33 cellular contexts compared by ENCODE assay signal in the genomic region with DNA sequence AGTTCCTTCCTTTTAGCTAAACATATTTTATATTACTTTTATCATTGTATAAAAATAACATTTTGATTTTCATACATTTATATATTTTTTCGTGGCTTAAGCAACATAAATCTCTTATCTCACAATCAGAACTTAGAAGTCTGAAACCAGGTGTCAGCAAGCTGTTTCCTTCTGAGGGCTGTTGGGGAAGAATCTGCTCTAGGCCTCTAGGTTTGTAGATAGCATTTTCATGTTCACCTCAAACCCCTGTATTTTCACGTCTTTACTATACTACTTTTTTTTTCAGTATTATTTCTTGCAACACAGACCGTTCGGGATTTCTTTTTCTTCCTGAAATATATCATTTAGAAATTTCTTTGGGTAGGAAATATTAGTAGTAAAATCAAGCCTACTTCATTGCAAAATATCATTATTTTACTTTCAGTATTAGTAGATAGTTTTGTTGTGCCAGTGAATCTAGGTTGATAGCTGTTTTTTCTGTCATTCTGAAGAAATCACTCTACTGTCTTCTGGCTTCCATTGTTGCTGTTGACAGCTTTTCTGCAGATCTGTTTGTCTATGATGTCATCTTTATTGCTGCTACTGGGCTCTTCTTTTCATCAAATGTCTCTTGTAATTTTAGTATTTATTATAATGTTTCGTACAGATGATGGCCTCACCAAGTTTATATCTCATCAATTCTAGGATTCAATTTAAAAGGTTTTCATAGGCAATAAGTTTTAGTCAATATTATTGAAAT.
"Had no signal": no experiment of that assay in that cellular context is flagged by ENCODE, and none has a peak within 500 bp of the region (broad histone marks: within the 10 kb centered on the region; RNA-seq: fewer than 3 reads in every experiment).

No MANE protein-coding gene starts in this region.

- H3K27me3 Mint-ChIP-seq: activated naive CD4-positive, alpha-beta T cell treated with anti-CD3 and anti-CD28 coated beads, Interleukin-2, amount 10 ng/mL, durations not matched to agents 7 days and 5 days; activated naive CD8-positive, alpha-beta T cell treated with anti-CD3 and anti-CD28 coated beads, Interleukin-2, amount 10 ng/mL, durations not matched to agents 7 days and 5 days; brain; naive B cell had no signal

- H3K4me3 ChIP-seq: ascending aorta, cardiac muscle cell, coronary artery, dorsolateral prefrontal cortex, gastrocnemius medialis, hepatocyte, psoas muscle, suprapubic skin, tibial artery had no signal

- H3K27me3 ChIP-seq: ascending aorta, cardiac muscle cell, dorsolateral prefrontal cortex, gastrocnemius medialis, hepatocyte, suprapubic skin, tibial artery had no signal

- ATAC-seq: activated CD4-positive, CD25-positive, alpha-beta regulatory T cell treated with anti-CD3 and anti-CD28 coated beads, Interleukin-2, amount 50 U/mL, for 24 hours; gastrocnemius medialis; left cardiac atrium; left ventricle myocardium superior; psoas muscle had no signal

- H3K9ac ChIP-seq: parathyroid adenoma had no signal

- H3K4me3 Mint-ChIP-seq: activated naive CD4-positive, alpha-beta T cell treated with anti-CD3 and anti-CD28 coated beads, Interleukin-2, amount 10 ng/mL, durations not matched to agents 7 days and 5 days; activated naive CD8-positive, alpha-beta T cell treated with anti-CD3 and anti-CD28 coated beads, Interleukin-2, amount 10 ng/mL, durations not matched to agents 7 days and 5 days; brain; naive B cell; neural crest cell had no signal

- H3K36me3 ChIP-seq: ascending aorta, cardiac muscle cell, gastrocnemius medialis, suprapubic skin, tibial artery had no signal

- H3K4me2 ChIP-seq: hepatocyte had no signal

- H3K27ac ChIP-seq: ascending aorta, cardiac muscle cell, coronary artery, dorsolateral prefrontal cortex, gastrocnemius medialis, hepatocyte, parathyroid adenoma, psoas muscle, suprapubic skin, tibial artery, VCaP had no signal

- H3K4me1 Mint-ChIP-seq: activated naive CD4-positive, alpha-beta T cell treated with anti-CD3 and anti-CD28 coated beads, Interleukin-2, amount 10 ng/mL, durations not matched to agents 7 days and 5 days; activated naive CD8-positive, alpha-beta T cell treated with anti-CD3 and anti-CD28 coated beads, Interleukin-2, amount 10 ng/mL, durations not matched to agents 7 days and 5 days; naive B cell; neural crest cell had no signal

- H3K9me3 Mint-ChIP-seq: activated naive CD8-positive, alpha-beta T cell treated with anti-CD3 and anti-CD28 coated beads, Interleukin-2, amount 10 ng/mL, durations not matched to agents 7 days and 5 days; brain; naive B cell; neural crest cell had no signal

- H3K27ac Mint-ChIP-seq: activated naive CD4-positive, alpha-beta T cell treated with anti-CD3 and anti-CD28 coated beads, Interleukin-2, amount 10 ng/mL, durations not matched to agents 7 days and 5 days; activated naive CD8-positive, alpha-beta T cell treated with anti-CD3 and anti-CD28 coated beads, Interleukin-2, amount 10 ng/mL, durations not matched to agents 7 days and 5 days; naive B cell had no signal

- FAIRE-seq: keratinocyte, TTC549 had no signal

- DNase-seq: activated CD4-positive, alpha-beta T cell treated with anti-CD3 and anti-CD28 coated beads for 48 hours; activated CD4-positive, alpha-beta T cell treated with anti-CD3 and anti-CD28 coated beads, Interleukin-2, amount 50 U/mL, for 48 hours; activated CD8-positive, alpha-beta memory T cell treated with anti-CD3 and anti-CD28 coated beads for 24 hours; activated gamma-delta T cell; activated naive CD4-positive, alpha-beta T cell treated with anti-CD3 and anti-CD28 coated beads, Interleukin-2, amount 10 ng/mL, durations not matched to agents 7 days and 5 days; activated naive CD8-positive, alpha-beta T cell treated with anti-CD3 and anti-CD28 coated beads, Interleukin-2, amount 10 ng/mL, durations not matched to agents 7 days and 5 days; activated T-cell treated with anti-CD3 and anti-CD28 coated beads, Interleukin-2, amount 50 U/mL, for 1 hour; dorsolateral prefrontal cortex; effector memory CD4-positive, alpha-beta T cell; erythroblast; gastrocnemius medialis; left cardiac atrium; left ventricle myocardium superior; naive B cell; occipital lobe; psoas muscle; stimulated activated CD4-positive, alpha-beta T cell treated with anti-CD3 and anti-CD28 coated beads, Interleukin-15, amount 100 ng/mL, for 24 hours; stimulated activated CD4-positive, alpha-beta T cell treated with anti-CD3 and anti-CD28 coated beads, Interleukin-2, amount 100 ng/mL, for 24 hours; stimulated activated naive CD4-positive, alpha-beta T cell; T-helper 9 cell; tibial artery had no signal

- H3K79me2 ChIP-seq: hepatocyte, parathyroid adenoma had no signal

- H3K9me3 ChIP-seq: ascending aorta, gastrocnemius medialis, psoas muscle, suprapubic skin, tibial artery had no signal

- H3K36me3 Mint-ChIP-seq: activated naive CD4-positive, alpha-beta T cell treated with anti-CD3 and anti-CD28 coated beads, Interleukin-2, amount 10 ng/mL, durations not matched to agents 7 days and 5 days; activated naive CD8-positive, alpha-beta T cell treated with anti-CD3 and anti-CD28 coated beads, Interleukin-2, amount 10 ng/mL, durations not matched to agents 7 days and 5 days; brain; naive B cell had no signal

- H3K4me1 ChIP-seq: ascending aorta, gastrocnemius medialis, parathyroid adenoma, psoas muscle, suprapubic skin, tibial artery had no signal

- H2AFZ ChIP-seq: hepatocyte, parathyroid adenoma had no signal
